Comparison of ENCODE assay signal across 8 cellular contexts in the genomic region with DNA sequence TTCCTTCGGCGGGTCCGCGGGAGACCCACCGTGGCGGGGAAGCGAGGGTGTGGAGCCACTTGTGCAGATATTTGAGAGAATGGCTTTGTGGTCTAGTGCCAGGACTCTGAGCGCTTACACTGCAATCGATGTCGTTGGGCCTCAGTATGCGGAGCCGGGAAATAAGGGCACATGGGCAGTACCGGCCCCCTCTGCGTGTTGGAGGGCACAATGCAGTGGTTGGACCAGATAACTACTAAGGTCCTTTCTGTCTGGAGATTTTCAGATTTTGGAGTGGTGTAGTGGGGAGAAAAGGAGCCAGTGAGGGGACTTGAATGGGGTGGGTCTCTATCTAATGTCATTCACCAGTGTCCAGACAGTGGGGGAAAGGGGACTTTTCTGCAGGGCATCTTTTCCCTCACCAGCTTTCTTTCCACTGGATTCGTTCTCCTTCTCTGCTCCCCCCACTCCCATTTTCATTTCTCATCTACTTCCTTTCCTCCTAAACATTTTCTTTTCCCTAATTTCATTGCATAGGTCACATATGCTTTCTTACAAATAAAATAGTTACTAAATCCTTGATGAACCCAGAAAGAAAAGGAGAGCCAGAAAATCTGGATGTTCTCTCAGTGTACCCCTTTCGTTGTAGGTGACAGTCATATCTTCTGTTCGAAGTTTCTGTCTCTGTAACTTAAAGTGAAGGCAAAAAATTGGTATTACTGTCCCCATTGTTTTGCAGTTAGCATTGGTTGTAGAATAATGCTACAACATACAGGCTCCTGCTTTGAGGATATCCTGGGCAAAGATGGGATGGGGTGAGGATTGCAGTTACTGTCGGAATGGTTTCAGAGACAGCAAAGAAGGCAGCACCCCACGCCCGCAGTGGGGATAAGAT. TPM values are rescaled to one million over a fixed set of nuclear protein-coding genes. Genes with fewer than 3 reads are reported as not detected.
A peak's percentile ranks its signal among the peaks of the same experiment; 100 is the strongest.
DNase-seq lines count a peak whose midpoint lies in the region; ATAC-seq and TF ChIP-seq lines count a peak whose summit lies in the region.

No MANE protein-coding gene starts in this region.

- peaks cover 41% of the 10 kb centered on the region for H3K79me2 ChIP-seq in hepatocyte

- peaks cover 36% of the 10 kb centered on the region for H3K27me3 Mint-ChIP-seq in stimulated activated naive CD8-positive, alpha-beta T cell treated with anti-CD3 and anti-CD28 coated beads, Interleukin-15, Interleukin-2, amounts not matched to agents 100 ng/mL and 50 ng/mL, for 24 hours
- H3K27me3 Mint-ChIP-seq in stimulated activated memory B cell treated with anti-CD40 and anti-IgM and Interleukin-4, amounts not matched to agents 10 μg/mL and 1 μg/mL and 100 μg/mL, for 72 hours, result peaks cover 47% of the 10 kb centered on the region

- DNase-seq in stimulated activated naive CD8-positive, alpha-beta T cell treated with anti-CD3 and anti-CD28 coated beads, Interleukin-15, Interleukin-2, amounts not matched to agents 100 U/mL and 50 U/mL, for 24 hours, result no peak
- DNase-seq in hepatocyte (ENCODE audit: low spot score) (no peak), G401 (ENCODE audit: low spot score) (no peak), foreskin melanocyte (no peak)

- H3K27ac ChIP-seq in VCaP (peak overlapping the region; percentile 76; the same call in 1 of the 2 replicates), hepatocyte (peak overlapping the region; percentile 99)

- peak overlapping the region; percentile 26 for H2AFZ ChIP-seq in hepatocyte

- peaks cover 23% of the 10 kb centered on the region for H4K20me1 ChIP-seq in hepatocyte (ENCODE audit: insufficient read depth, poor library complexity, severe bottlenecking)

- peak overlapping the region; percentile 89 for H3K4me3 Mint-ChIP-seq in stimulated activated naive CD8-positive, alpha-beta T cell treated with anti-CD3 and anti-CD28 coated beads, Interleukin-15, Interleukin-2, amounts not matched to agents 100 ng/mL and 50 ng/mL, for 24 hours
- peak overlapping the region; percentile 87 for H3K4me3 Mint-ChIP-seq in stimulated activated memory B cell treated with anti-CD40 and anti-IgM and Interleukin-4, amounts not matched to agents 10 μg/mL and 1 μg/mL and 100 μg/mL, for 72 hours

- H3K27me3 ChIP-seq in hepatocyte, result no peaks in the 10 kb centered on the region

- ATAC-seq in stimulated activated naive CD8-positive, alpha-beta T cell treated with anti-CD3 and anti-CD28 coated beads, Interleukin-15, Interleukin-2, amounts not matched to agents 100 U/mL and 50 U/mL, for 24 hours, result no peak
- no peak for ATAC-seq in stimulated activated memory B cell treated with anti-CD40 and anti-IgM and Interleukin-4, amounts not matched to agents 10 μg/mL and 1 μg/mL and 100 μg/mL, for 72 hours
- no peak for ATAC-seq in GM19467 (IDR thresholded peaks at IDR 0.05; ENCODE audit: unreplicated experiment)

- 20% methylated on average over 20 of the region's 20 CpGs for WGBS in hepatocyte (ENCODE audit: low lambda C conversion rate, missing lambda C conversion rate)

- H3K9me3 ChIP-seq in hepatocyte (ENCODE audit: low read depth), result no peaks in the 10 kb centered on the region

- H3K36me3 Mint-ChIP-seq in stimulated activated naive CD8-positive, alpha-beta T cell treated with anti-CD3 and anti-CD28 coated beads, Interleukin-15, Interleukin-2, amounts not matched to agents 100 ng/mL and 50 ng/mL, for 24 hours (ENCODE audit: low read depth), result peaks cover 21% of the 10 kb centered on the region
- H3K36me3 Mint-ChIP-seq in stimulated activated memory B cell treated with anti-CD40 and anti-IgM and Interleukin-4, amounts not matched to agents 10 μg/mL and 1 μg/mL and 100 μg/mL, for 72 hours, result peaks cover 5% of the 10 kb centered on the region

- H3K36me3 ChIP-seq in hepatocyte (replicated peaks; ENCODE audit: insufficient read depth, low read depth), result no peaks in the 10 kb centered on the region

- H3K4me3 ChIP-seq in hepatocyte, result peak overlapping the region; percentile 91

- H3K4me1 ChIP-seq in hepatocyte (ENCODE audit: insufficient read depth), result peaks cover 23% of the 10 kb centered on the region

- peak overlapping the region; percentile 86 for H3K4me2 ChIP-seq in hepatocyte

- H3K4me1 Mint-ChIP-seq in stimulated activated naive CD8-positive, alpha-beta T cell treated with anti-CD3 and anti-CD28 coated beads, Interleukin-15, Interleukin-2, amounts not matched to agents 100 ng/mL and 50 ng/mL, for 24 hours (ENCODE audit: low read depth), result peaks cover 73% of the 10 kb centered on the region
- peaks cover 43% of the 10 kb centered on the region for H3K4me1 Mint-ChIP-seq in stimulated activated memory B cell treated with anti-CD40 and anti-IgM and Interleukin-4, amounts not matched to agents 10 μg/mL and 1 μg/mL and 100 μg/mL, for 72 hours

- TF ChIP-seq CTCF in VCaP (conservative IDR thresholded peaks at IDR 0.05) (peak; percentile 24; the same call in 1 of the 2 replicates), hepatocyte (IDR thresholded peaks at IDR 0.05; ENCODE audit: poor library complexity) (no peak)

- in situ Hi-C loops in G401 (cut with HindIII; ENCODE audit: low sequenced_read_pairs), result no loop called here

- H3K27ac Mint-ChIP-seq in stimulated activated naive CD8-positive, alpha-beta T cell treated with anti-CD3 and anti-CD28 coated beads, Interleukin-15, Interleukin-2, amounts not matched to agents 100 ng/mL and 50 ng/mL, for 24 hours, result peak overlapping the region; percentile 63
- H3K27ac Mint-ChIP-seq in stimulated activated memory B cell treated with anti-CD40 and anti-IgM and Interleukin-4, amounts not matched to agents 10 μg/mL and 1 μg/mL and 100 μg/mL, for 72 hours, result peak overlapping the region; percentile 90

- H3K9me3 Mint-ChIP-seq in stimulated activated naive CD8-positive, alpha-beta T cell treated with anti-CD3 and anti-CD28 coated beads, Interleukin-15, Interleukin-2, amounts not matched to agents 100 ng/mL and 50 ng/mL, for 24 hours, result no peaks in the 10 kb centered on the region
- no peaks in the 10 kb centered on the region for H3K9me3 Mint-ChIP-seq in stimulated activated memory B cell treated with anti-CD40 and anti-IgM and Interleukin-4, amounts not matched to agents 10 μg/mL and 1 μg/mL and 100 μg/mL, for 72 hours

- H3K9me2 ChIP-seq in hepatocyte (replicated peaks; ENCODE audit: insufficient read depth), result no peaks in the 10 kb centered on the region

RNA-seq across cellular contexts. Expression of a gene that starts 1.4 kb away (rescaled TPM):
- 128 TPM in 2 replicates for total RNA-seq in hepatocyte
- polyA plus RNA-seq in hepatocyte, result 129 and 178 TPM in 2 replicates
- 51.7 and 59.9 TPM in 2 replicates for total RNA-seq in G401 (2014; rRNA removed; shearing (Covaris generic))
